In genomic region chr3:132210476-132211346, GRCh38 we compare ENCODE assay signal across 9 cellular contexts.
DNase-seq lines count a peak whose midpoint lies in the region; ATAC-seq and TF ChIP-seq lines count a peak whose summit lies in the region.
"Had no signal": no experiment of that assay in that cellular context is flagged by ENCODE, and none has a peak within 500 bp of the region (broad histone marks: within the 10 kb centered on the region; RNA-seq: fewer than 3 reads in every experiment).

No MANE protein-coding gene starts in this region.

- H3K9me3 Mint-ChIP-seq in stimulated activated naive B cell treated with anti-CD40 and anti-IgM and Interleukin-4, amounts not matched to agents 10 μg/mL and 1 μg/mL and 100 μg/mL, for 72 hours = no peaks in the 10 kb centered on the region
- H3K9me3 Mint-ChIP-seq: dendritic cell treated with granulocyte-macrophage colony-stimulating factor and Interleukin-4, amounts not matched to agents 40 ng/mL and 50 ng/mL, for 4 days had no signal

- H3K27me3 ChIP-seq in AG04450 (ENCODE audit: control insufficient read depth, insufficient read depth, low read length) = no peaks in the 10 kb centered on the region

- CTCF ChIA-PET in AG04450 (lab: Charles Lee) = interaction anchor here (1.0 to 1.4 kb wide), 3 partner anchors 173 to 176 kb away, joined by 3 to 11 read pairs (median 6); partner anchors contain the start of gene CPNE4

- peak; percentile 36 for TF ChIP-seq CTCF in AG04450 (IDR thresholded peaks at IDR 0.05; ENCODE audit: low read depth, low read length)
- peak; percentile 59 for TF ChIP-seq CTCF in fibroblast of mammary gland (conservative IDR thresholded peaks at IDR 0.05; ENCODE audit: control insufficient read depth, insufficient read depth, low read depth, low read length)

- H3K27ac ChIP-seq in AG04450 (ENCODE audit: low read depth, low read length) = no peak overlapping the region

- no peak overlapping the region for H3K27ac Mint-ChIP-seq in stimulated activated naive B cell treated with anti-CD40 and anti-IgM and Interleukin-4, amounts not matched to agents 10 μg/mL and 1 μg/mL and 100 μg/mL, for 72 hours
- H3K27ac Mint-ChIP-seq: dendritic cell treated with granulocyte-macrophage colony-stimulating factor and Interleukin-4, amounts not matched to agents 40 ng/mL and 50 ng/mL, for 4 days had no signal

- POLR2A ChIA-PET in AG04450 (lab: Yijun Ruan, JAX) = no interaction called here

- H3K36me3 Mint-ChIP-seq in stimulated activated naive B cell treated with anti-CD40 and anti-IgM and Interleukin-4, amounts not matched to agents 10 μg/mL and 1 μg/mL and 100 μg/mL, for 72 hours = no peaks in the 10 kb centered on the region

- no peak overlapping the region for H3K4me3 Mint-ChIP-seq in stimulated activated naive B cell treated with anti-CD40 and anti-IgM and Interleukin-4, amounts not matched to agents 10 μg/mL and 1 μg/mL and 100 μg/mL, for 72 hours
- H3K4me3 Mint-ChIP-seq: dendritic cell treated with granulocyte-macrophage colony-stimulating factor and Interleukin-4, amounts not matched to agents 40 ng/mL and 50 ng/mL, for 4 days had no signal

- H3K9me3 ChIP-seq in AG04450 (ENCODE audit: control insufficient read depth, insufficient read depth, low read length) = no peaks in the 10 kb centered on the region

- ATAC-seq in GM18861 (IDR thresholded peaks at IDR 0.05; ENCODE audit: unreplicated experiment) = peak; percentile 59
- peak; percentile 48 to 51 for ATAC-seq in stimulated activated naive B cell treated with anti-CD40 and anti-IgM and Interleukin-4, amounts not matched to agents 10 μg/mL and 1 μg/mL and 100 μg/mL, for 72 hours (replicated peaks)
- ATAC-seq in HG03571 (IDR thresholded peaks at IDR 0.05; ENCODE audit: unreplicated experiment) = no peak

- H3K27me3 Mint-ChIP-seq in stimulated activated naive B cell treated with anti-CD40 and anti-IgM and Interleukin-4, amounts not matched to agents 10 μg/mL and 1 μg/mL and 100 μg/mL, for 72 hours = peaks cover 21 to 23% of the 10 kb centered on the region in 2 donors
- H3K27me3 Mint-ChIP-seq: dendritic cell treated with granulocyte-macrophage colony-stimulating factor and Interleukin-4, amounts not matched to agents 40 ng/mL and 50 ng/mL, for 4 days had no signal

- DNase-seq in AG04450 (ENCODE audit: low read depth, low spot score) (no peak), NCI-H774 (lab: John Stamatoyannopoulos, UW) (peak; percentile 27), fibroblast of mammary gland (ENCODE audit: low read depth) (no peak), OCI-M2 (lab: John Stamatoyannopoulos, UW; ENCODE audit: unreplicated experiment) (no peak)
- no peak for DNase-seq in stimulated activated naive B cell treated with anti-CD40 and anti-IgM and Interleukin-4, amounts not matched to agents 10 μg/mL and 1 μg/mL and 100 μg/mL, for 72 hours
- DNase-seq in effector CD4-positive, alpha-beta T cell = no peak

- H3K4me3 ChIP-seq in AG04450 (ENCODE audit: low read depth, low read length) (no peak overlapping the region), fibroblast of mammary gland (ENCODE audit: control insufficient read depth, low read depth, low read length) (no peak overlapping the region)

- H3K4me1 Mint-ChIP-seq in stimulated activated naive B cell treated with anti-CD40 and anti-IgM and Interleukin-4, amounts not matched to agents 10 μg/mL and 1 μg/mL and 100 μg/mL, for 72 hours = no peaks in the 10 kb centered on the region
